9 cellular contexts compared by ENCODE assay signal in the genomic region with DNA sequence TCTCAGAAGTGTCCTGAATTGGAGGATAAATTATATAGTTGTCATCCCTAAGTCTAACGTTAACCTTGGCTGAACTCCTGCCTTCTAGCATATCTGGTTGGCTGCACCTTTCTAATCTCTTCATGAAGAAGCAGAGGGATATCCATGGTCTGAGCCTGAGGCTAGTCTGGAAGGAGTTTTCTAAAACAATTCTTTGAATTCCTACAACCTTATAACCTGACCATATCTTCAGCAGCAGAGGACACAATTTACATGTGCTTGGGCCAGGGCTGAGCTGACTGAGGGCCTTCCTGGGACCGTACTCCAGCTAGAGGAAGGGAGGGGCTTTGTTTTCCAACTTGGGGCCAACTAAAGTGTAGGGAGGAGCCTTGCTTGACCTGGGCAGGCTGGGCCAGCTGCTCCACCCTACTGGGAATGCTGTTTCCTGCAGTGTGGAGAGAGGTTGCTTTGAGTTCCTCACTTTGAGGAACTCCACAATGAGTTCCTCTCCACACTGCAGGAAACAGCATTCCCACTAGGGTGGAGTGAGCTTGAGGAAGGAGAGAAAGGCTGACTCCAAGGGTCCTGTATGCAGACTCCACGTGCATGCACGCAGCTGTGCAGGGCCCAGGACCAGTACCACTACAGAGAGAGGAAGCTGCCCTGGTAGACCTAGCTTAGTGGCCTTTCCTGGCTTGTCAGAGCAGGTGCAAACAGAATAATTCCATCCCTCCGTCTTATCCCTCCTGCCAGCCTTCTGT. TPM values are rescaled to one million over a fixed set of nuclear protein-coding genes. Genes with fewer than 3 reads are reported as not detected.
DNase-seq lines count a peak whose midpoint lies in the region; ATAC-seq and TF ChIP-seq lines count a peak whose summit lies in the region.
"Had no signal": no experiment of that assay in that cellular context is flagged by ENCODE, and none has a peak within 500 bp of the region (broad histone marks: within the 10 kb centered on the region; RNA-seq: fewer than 3 reads in every experiment).

No MANE protein-coding gene starts in this region.

- CTCF ChIA-PET in RWPE1 (lab: Yijun Ruan, JAX) = interaction anchor here (0.9 kb wide), 1 partner anchor 54 kb away, joined by 4 read pairs; a partner anchor contains a TSS

- H3K4me2 ChIP-seq in osteoblast (ENCODE audit: insufficient read depth, low read length) = peak overlapping the region; percentile 26

- H3K27me3 Mint-ChIP-seq in CD14-positive monocyte (ENCODE audit: low read depth in 3 of 3) = peaks cover 0 to 2% (median 0%) of the 10 kb centered on the region in 3 donors

- peak overlapping the region in 5 of 7 donors; percentile 21 to 78 (median 42) for H3K27ac Mint-ChIP-seq in CD14-positive monocyte
- H3K27ac Mint-ChIP-seq: activated naive CD4-positive, alpha-beta T cell treated with anti-CD3 and anti-CD28 coated beads, Interleukin-2, amount 50 U/mL, for 72 hours had no signal

- peaks cover 6% of the 10 kb centered on the region for H3K4me1 Mint-ChIP-seq in CD14-positive monocyte

- no peak overlapping the region for H2AFZ ChIP-seq in osteoblast (ENCODE audit: low read length)

- no peaks in the 10 kb centered on the region for H3K9me3 ChIP-seq in osteoblast (ENCODE audit: low read depth, low read length)

- no peaks in the 10 kb centered on the region for H3K27me3 ChIP-seq in osteoblast (ENCODE audit: insufficient read depth, low read length)

- H3K27ac ChIP-seq in RWPE1 (peak overlapping the region; percentile 69), osteoblast (ENCODE audit: low read depth, low read length) (peak overlapping the region; percentile 52)

- intact Hi-C loops in CD14-positive monocyte (cut with micrococcal nuclease) = no loop called here

- DNase-seq in CD14-positive monocyte (ENCODE audit: low spot score) (no peak), RWPE1 (ENCODE audit: low spot score) (no peak), fibroblast of the aortic adventitia (ENCODE audit: low read depth) (peak; percentile 43), osteoblast (ENCODE audit: insufficient read length, low spot score, missing footprints) (no peak), LoVo (ENCODE audit: low spot score) (no peak)

- no peak overlapping the region for H3K4me3 Mint-ChIP-seq in CD14-positive monocyte

- H3K4me1 ChIP-seq in osteoblast (ENCODE audit: insufficient read depth, low read length) = peaks cover 26% of the 10 kb centered on the region

- POLR2A ChIA-PET in RWPE1 (lab: Yijun Ruan, JAX; ENCODE audit: low non-redundant PET) = no interaction called here

- no peak for TF ChIP-seq CTCF in CD14-positive monocyte (IDR thresholded peaks at IDR 0.05)
- TF ChIP-seq CTCF in RWPE1 (conservative IDR thresholded peaks at IDR 0.05; ENCODE audit: low read depth) = no peak
- TF ChIP-seq CTCF in fibroblast of the aortic adventitia (IDR thresholded peaks at IDR 0.05; ENCODE audit: insufficient read depth, low read length) = no peak
- no peak for TF ChIP-seq CTCF in osteoblast (IDR thresholded peaks at IDR 0.05; ENCODE audit: extremely low read depth, low read depth, low read length)

- peaks cover 32% of the 10 kb centered on the region for H4K20me1 ChIP-seq in osteoblast (ENCODE audit: insufficient read depth, low read length)

- peaks cover 15% of the 10 kb centered on the region for H3K79me2 ChIP-seq in osteoblast (ENCODE audit: insufficient read depth, low read length)

- H3K36me3 Mint-ChIP-seq in CD14-positive monocyte = peaks cover 40 to 68% of the 10 kb centered on the region in 2 donors
- H3K36me3 Mint-ChIP-seq: activated naive CD4-positive, alpha-beta T cell treated with anti-CD3 and anti-CD28 coated beads, Interleukin-2, amount 50 U/mL, for 72 hours had no signal

- peaks cover 73% of the 10 kb centered on the region for H3K36me3 ChIP-seq in osteoblast (ENCODE audit: insufficient read depth, low read length)

- ATAC-seq in GM21367 (IDR thresholded peaks at IDR 0.05; ENCODE audit: unreplicated experiment) = no peak
- no peak for ATAC-seq in HG03196 (IDR thresholded peaks at IDR 0.05; ENCODE audit: unreplicated experiment)
- no peak for ATAC-seq in GM19035 (IDR thresholded peaks at IDR 0.05; ENCODE audit: unreplicated experiment)
- ATAC-seq: activated naive CD4-positive, alpha-beta T cell treated with anti-CD3 and anti-CD28 coated beads, Interleukin-2, amount 50 U/mL, for 72 hours had no signal

- H3K4me3 ChIP-seq in fibroblast of the aortic adventitia (ENCODE audit: low read depth, low read length) (no peak overlapping the region), osteoblast (ENCODE audit: insufficient read depth, low read length) (no peak overlapping the region)

- H3K9me3 Mint-ChIP-seq in CD14-positive monocyte = no peaks in the 10 kb centered on the region
- H3K9me3 Mint-ChIP-seq: activated naive CD4-positive, alpha-beta T cell treated with anti-CD3 and anti-CD28 coated beads, Interleukin-2, amount 50 U/mL, for 72 hours had no signal

RNA-seq across cellular contexts. Expression of a gene that starts 19.6 kb away (rescaled TPM):
- polyA plus RNA-seq in CD14-positive monocyte = 1 to 10 TPM; 2.5 to 2.8 TPM
- total RNA-seq in fibroblast of the aortic adventitia (ENCODE audit: low replicate concordance) (12.0 and 12.3 TPM in 2 replicates), osteoblast (13.6 and 14.5 TPM in 2 replicates)

RNA-seq across cellular contexts. Expression of a gene that starts 54.1 kb away (rescaled TPM):
- polyA plus RNA-seq in CD14-positive monocyte = 100 to 1,000 TPM; 110 to 124 TPM
- total RNA-seq in fibroblast of the aortic adventitia (ENCODE audit: low replicate concordance) (72.1 and 80.7 TPM in 2 replicates), osteoblast (72.7 and 78.1 TPM in 2 replicates)
